In genomic region chr5:153458266-153458665, GRCh38 we compare ENCODE assay signal across 8 cellular contexts. TPM values are rescaled to one million over a fixed set of nuclear protein-coding genes. Genes with fewer than 3 reads are reported as not detected.
"Had no signal": no experiment of that assay in that cellular context is flagged by ENCODE, and none has a peak within 500 bp of the region (broad histone marks: within the 10 kb centered on the region; RNA-seq: fewer than 3 reads in every experiment).

No MANE protein-coding gene starts in this region.

- H3K27ac ChIP-seq: GM23248 had no signal

- H3K9ac ChIP-seq: GM23248 had no signal

- H2AFZ ChIP-seq: GM23248 had no signal

- H3K4me3 ChIP-seq: GM23248, K562 had no signal

- ATAC-seq: K562 had no signal

- DNase-seq: GM23248, GOT3, H9, HCEC 1CT, IMR-90 had no signal

- FAIRE-seq: H54, K562 had no signal

RNA-seq across cellular contexts. Expression of gene GRIA1, which starts 32.2 kb away (rescaled TPM):
- total RNA-seq: HT-29, K562 had no signal
- polyA plus RNA-seq: K562 had no signal
